Comparison of ENCODE assay signal across 9 cellular contexts in the genomic region with DNA sequence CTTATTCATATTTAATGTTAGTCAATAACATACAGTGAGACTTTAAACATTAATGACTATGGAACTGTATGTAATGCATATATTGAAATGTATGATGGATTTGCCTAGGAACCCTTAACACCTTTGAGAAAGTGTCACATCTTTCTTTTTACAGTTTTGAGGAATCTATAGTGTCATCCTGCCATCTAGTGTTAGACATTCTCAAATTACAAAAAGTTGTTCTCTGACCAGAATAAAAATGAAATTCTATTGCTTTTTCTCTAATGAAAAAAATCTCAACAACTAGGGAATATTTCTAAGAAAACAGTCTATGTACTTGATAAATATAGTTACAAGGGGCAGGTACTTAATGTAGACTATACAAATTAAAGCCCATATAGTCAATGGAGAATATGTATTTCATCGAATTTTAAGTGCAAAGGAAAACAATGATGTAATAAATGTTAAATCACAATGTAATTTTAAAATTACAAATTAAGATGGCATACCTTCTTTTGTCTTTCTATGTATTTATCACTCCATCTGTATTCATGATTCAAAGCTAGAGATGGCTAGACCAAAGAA. TPM values are rescaled to one million over a fixed set of nuclear protein-coding genes. Genes with fewer than 3 reads are reported as not detected.
DNase-seq lines count a peak whose midpoint lies in the region; ATAC-seq, FAIRE-seq and TF ChIP-seq lines count a peak whose summit lies in the region.
"Had no signal": no experiment of that assay in that cellular context is flagged by ENCODE, and none has a peak within 500 bp of the region (broad histone marks: within the 10 kb centered on the region; RNA-seq: fewer than 3 reads in every experiment).

No MANE protein-coding gene starts in this region.

- H3K14ac ChIP-seq in neuronal stem cell (ENCODE audit: low read length) = no peak overlapping the region

- H3K23ac ChIP-seq in neuronal stem cell (ENCODE audit: low read depth, low read length, poor library complexity) = no peak overlapping the region

- no peak overlapping the region for H2BK15ac ChIP-seq in neuronal stem cell (ENCODE audit: low read length)

- no peak overlapping the region for H4K91ac ChIP-seq in neuronal stem cell (ENCODE audit: low read depth, low read length, poor library complexity)

- no peak overlapping the region for H3K4ac ChIP-seq in neuronal stem cell (ENCODE audit: low read length)

- H3K9me3 Mint-ChIP-seq in activated naive CD8-positive, alpha-beta T cell treated with anti-CD3 and anti-CD28 coated beads for 36 hours = no peaks in the 10 kb centered on the region

- H2BK120ac ChIP-seq in neuronal stem cell (ENCODE audit: low read depth, low read length) = no peak overlapping the region

- DNase-seq in GM10248 (ENCODE audit: extremely low spot score) (no peak), NCI-H146 (lab: John Stamatoyannopoulos, UW) (peak; percentile 11), bronchial epithelial cell (ENCODE audit: low read depth) (peak; percentile 47), neuronal stem cell (ENCODE audit: low spot score) (peak; percentile 11)
- DNase-seq in activated CD8-positive, alpha-beta memory T cell treated with anti-CD3 and anti-CD28 coated beads for 24 hours = no peak
- no peak for DNase-seq in activated naive CD8-positive, alpha-beta T cell treated with anti-CD3 and anti-CD28 coated beads for 36 hours

- no peaks in the 10 kb centered on the region for H3K9me3 ChIP-seq in neuronal stem cell (replicated peaks in 1 of 2; ENCODE audit: control insufficient read depth in 2 of 2, insufficient read depth in 1 of 2, low read depth in 1 of 2, low read length in 2 of 2)

- H3K27me3 ChIP-seq in bronchial epithelial cell (ENCODE audit: control insufficient read depth, insufficient read depth, low read length) (no peaks in the 10 kb centered on the region), neuronal stem cell (ENCODE audit: control insufficient read depth in 3 of 3, insufficient read depth in 3 of 3, low read depth in 1 of 3, low read length in 3 of 3) (no peaks in the 10 kb centered on the region)

- no peak overlapping the region for H2AK5ac ChIP-seq in neuronal stem cell (ENCODE audit: low read depth, low read length)

- WGBS in neuronal stem cell (ENCODE audit: extremely low coverage in 2 of 2, insufficient read length in 2 of 2, insufficient replicate concordance in 1 of 2), 2 donors = no CpG with 5 or more reads among the region's 1 CpG

- H3K4me2 ChIP-seq in neuronal stem cell (ENCODE audit: insufficient read depth, low read length, poor library complexity, severe bottlenecking) = no peak overlapping the region

- no peak overlapping the region for H3K27ac Mint-ChIP-seq in activated naive CD8-positive, alpha-beta T cell treated with anti-CD3 and anti-CD28 coated beads for 36 hours

- ATAC-seq in GM21360 (IDR thresholded peaks at IDR 0.05; ENCODE audit: unreplicated experiment) (no peak), HG03135 (IDR thresholded peaks at IDR 0.05; ENCODE audit: unreplicated experiment) (no peak)

- no peaks in the 10 kb centered on the region for H3K27me3 Mint-ChIP-seq in activated naive CD8-positive, alpha-beta T cell treated with anti-CD3 and anti-CD28 coated beads for 36 hours

- H3K4me3 Mint-ChIP-seq in activated naive CD8-positive, alpha-beta T cell treated with anti-CD3 and anti-CD28 coated beads for 36 hours = no peak overlapping the region

- POLR2A ChIA-PET in GM10248 (lab: Yijun Ruan, JAX) = no interaction called here

- H3K4me1 ChIP-seq in neuronal stem cell (ENCODE audit: control insufficient read depth in 2 of 2, insufficient read depth in 1 of 2, low read depth in 1 of 2, low read length in 2 of 2) = peaks cover 0 to 1% of the 10 kb centered on the region in 2 donors

- no peaks in the 10 kb centered on the region for H3K79me1 ChIP-seq in neuronal stem cell (ENCODE audit: low read depth, low read length)

- H3K27ac ChIP-seq in neuronal stem cell (replicated peaks; ENCODE audit: low read length) = no peak overlapping the region
- H3K27ac ChIP-seq: SK-N-MC had no signal

- H3K18ac ChIP-seq in neuronal stem cell (ENCODE audit: low read length) = no peak overlapping the region

- no peak overlapping the region for H3K9ac ChIP-seq in neuronal stem cell (ENCODE audit: low read depth, low read length, poor library complexity)

- H3K4me3 ChIP-seq in bronchial epithelial cell (ENCODE audit: low read depth, low read length) (no peak overlapping the region), neuronal stem cell (ENCODE audit: low read length in 2 of 2) (no peak overlapping the region)
- H3K4me3 ChIP-seq: SK-N-MC had no signal

- FAIRE-seq in bronchial epithelial cell (lab: Jason Lieb, UNC) = no peak

- H4K8ac ChIP-seq in neuronal stem cell (ENCODE audit: low read depth, low read length) = no peak overlapping the region

- H3K36me3 ChIP-seq in bronchial epithelial cell (ENCODE audit: control insufficient read depth, insufficient read depth, low read length) (no peaks in the 10 kb centered on the region), neuronal stem cell (replicated peaks in 1 of 2; ENCODE audit: control insufficient read depth in 2 of 2, insufficient read depth in 2 of 2, low read length in 2 of 2) (no peaks in the 10 kb centered on the region)

- no peak overlapping the region for H2BK5ac ChIP-seq in neuronal stem cell (ENCODE audit: low read length)

- peaks cover 2% of the 10 kb centered on the region for H3K4me1 Mint-ChIP-seq in activated naive CD8-positive, alpha-beta T cell treated with anti-CD3 and anti-CD28 coated beads for 36 hours

- H3K36me3 Mint-ChIP-seq in activated naive CD8-positive, alpha-beta T cell treated with anti-CD3 and anti-CD28 coated beads for 36 hours = no peaks in the 10 kb centered on the region

- CTCF ChIA-PET in GM10248 (lab: Yijun Ruan, JAX) = interaction anchor here (1.2 to 2.2 kb wide), 5 partner anchors 19 to 590 kb away, joined by 3 to 7 read pairs (median 4); no protein-coding TSS in a partner anchor

- H2AFZ ChIP-seq in neuronal stem cell (ENCODE audit: low read length) = no peak overlapping the region

- no peak overlapping the region for H2BK12ac ChIP-seq in neuronal stem cell (ENCODE audit: low read length)

- TF ChIP-seq CTCF in GM10248 (IDR thresholded peaks at IDR 0.05; ENCODE audit: control extremely low read depth, extremely low read depth, low read depth, missing control alignments) = peak; percentile 39
- TF ChIP-seq CTCF in bronchial epithelial cell (IDR thresholded peaks at IDR 0.05; ENCODE audit: insufficient read depth, low read length, severe bottlenecking) = peak; percentile 16

RNA-seq across cellular contexts. Expression of a gene that starts 5.1 kb away (rescaled TPM):
- 1.3 and 2.2 TPM in 2 replicates for total RNA-seq in bronchial epithelial cell
- 0.70 TPM for polyA plus RNA-seq in neuronal stem cell (2013, experiment 1 of 2)
- 0.84 TPM for polyA plus RNA-seq in neuronal stem cell (2013, experiment 2 of 2)
- 1 to 10 TPM; 1.8 to 1.9 TPM for total RNA-seq in activated naive CD8-positive, alpha-beta T cell treated with anti-CD3 and anti-CD28 coated beads for 36 hours

Comparison
In these comparisons a context has a peak if more than half of its experiments do, and no peak if none do; other contexts are left out.
1. DNase-seq: peak in NCI-H146 (single experiment), bronchial epithelial cell (single experiment) and neuronal stem cell (single experiment); none in GM10248 (single experiment), activated CD8-positive, alpha-beta memory T cell treated with anti-CD3 and anti-CD28 coated beads for 24 hours (single experiment) and activated naive CD8-positive, alpha-beta T cell treated with anti-CD3 and anti-CD28 coated beads for 36 hours (single experiment).